Comparison of ENCODE assay signal across 10 cellular contexts in the genomic region with DNA sequence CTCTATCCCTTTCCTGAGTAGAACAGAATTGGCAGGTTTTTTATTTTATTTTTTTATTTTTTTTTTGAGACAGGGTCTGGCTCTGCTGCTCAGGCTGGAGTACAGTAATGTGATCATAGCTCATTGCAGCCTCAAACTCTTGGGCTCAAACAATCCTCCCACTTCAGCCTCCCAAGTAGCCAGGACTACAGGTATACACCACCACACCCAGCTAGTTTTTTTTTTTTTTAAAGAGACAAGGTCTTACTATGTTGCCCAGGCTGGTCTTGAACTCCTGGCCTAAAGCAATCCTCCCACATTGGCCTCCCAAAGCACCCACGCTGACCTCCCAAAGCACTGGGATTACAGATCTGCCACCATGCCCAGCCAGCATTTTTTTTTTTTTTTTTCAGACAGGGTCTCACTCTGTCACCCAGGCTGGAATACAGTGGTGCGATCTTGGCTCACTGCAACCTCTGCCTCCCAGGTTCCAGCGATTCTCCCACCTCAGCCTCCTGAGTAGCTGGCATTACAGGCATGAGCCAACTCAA. TPM values are rescaled to one million over a fixed set of nuclear protein-coding genes. Genes with fewer than 3 reads are reported as not detected.
DNase-seq lines count a peak whose midpoint lies in the region; ATAC-seq, FAIRE-seq and TF ChIP-seq lines count a peak whose summit lies in the region.
"Not testable (repeated sequence)": the region's sequence is repeated elsewhere in the genome, so short reads cannot be mapped to it uniquely, and the experiment has no call there.
"Had no signal": no experiment of that assay in that cellular context is flagged by ENCODE, and none has a peak within 500 bp of the region (broad histone marks: within the 10 kb centered on the region; RNA-seq: fewer than 3 reads in every experiment).

No MANE protein-coding gene starts in this region.

- not testable (repeated sequence) for TF ChIP-seq EP300 in K562 (IDR thresholded peaks at IDR 0.05; ENCODE audit: low read length)

- not testable (repeated sequence) for H2AFZ ChIP-seq in Karpas-422 (ENCODE audit: low read length); SU-DHL-6 (ENCODE audit: low read depth, low read length, severe bottlenecking); K562 (ENCODE audit: low read depth, low read length)

- not testable (repeated sequence) for DNase-seq in CD14-positive monocyte (ENCODE audit: low spot score); Karpas-422; activated T-cell treated with anti-CD3 and anti-CD28 coated beads, Interleukin-2, amount 50 U/mL, for 24 hours; K562 (ENCODE audit: extremely low read depth in 1 of 4, low spot score in 3 of 4); memory B cell (ENCODE audit: low spot score in 2 of 2)

- not testable (repeated sequence) for H3K9me3 Mint-ChIP-seq in CD14-positive monocyte; activated T-cell treated with anti-CD3 and anti-CD28 coated beads, Interleukin-2, amount 50 U/mL, for 24 hours; memory B cell; stimulated activated naive CD8-positive, alpha-beta T cell treated with anti-CD3 and anti-CD28 coated beads, Interleukin-15, Interleukin-2, amounts not matched to agents 100 ng/mL and 50 ng/mL, for 24 hours

- not testable (repeated sequence) for ATAC-seq in K562; memory B cell (ENCODE audit: low read depth)

- not testable (repeated sequence) for FAIRE-seq in K562 (lab: Jason Lieb, UNC)

- not testable (repeated sequence) for BruUV-seq in K562 (replicated peaks; lab: Mats Ljungman, UMichigan)

- WGBS in K562 (ENCODE audit: insufficient coverage, low coverage, missing lambda C conversion rate): 100% methylated on average over 2 of the region's 3 CpGs

- H3K4me1 Mint-ChIP-seq in CD14-positive monocyte (peaks cover 24% of the 10 kb centered on the region), memory B cell (peaks cover 20% of the 10 kb centered on the region)
- H3K4me1 Mint-ChIP-seq in activated T-cell treated with anti-CD3 and anti-CD28 coated beads, Interleukin-2, amount 50 U/mL, for 24 hours (ENCODE audit: low read depth): peaks cover 47% of the 10 kb centered on the region
- H3K4me1 Mint-ChIP-seq in stimulated activated naive CD8-positive, alpha-beta T cell treated with anti-CD3 and anti-CD28 coated beads, Interleukin-15, Interleukin-2, amounts not matched to agents 100 ng/mL and 50 ng/mL, for 24 hours (ENCODE audit: low read depth): peaks cover 60% of the 10 kb centered on the region

- H3K4me3 ChIP-seq in Karpas-422 (ENCODE audit: low read length); SU-DHL-6 (ENCODE audit: insufficient read depth, low read length, poor library complexity, severe bottlenecking); K562: not testable (repeated sequence)

- CTCF ChIA-PET in K562 (lab: Yijun Ruan, JAX; ENCODE audit: low intra/inter-chr PET ratio): not testable (repeated sequence)

- H3K4me2 ChIP-seq in Karpas-422 (ENCODE audit: low read depth, low read length, poor library complexity, severe bottlenecking) (peak overlapping the region; percentile 39), SU-DHL-6 (ENCODE audit: low read depth, low read length, poor library complexity, severe bottlenecking) (peak overlapping the region; percentile 11)
- H3K4me2 ChIP-seq in K562 (ENCODE audit: insufficient read depth, low read length): not testable (repeated sequence)

- H3K27ac Mint-ChIP-seq in CD14-positive monocyte: peak overlapping the region in 6 of 7 donors; percentile 23 to 82 (median 48)
- H3K27ac Mint-ChIP-seq in activated T-cell treated with anti-CD3 and anti-CD28 coated beads, Interleukin-2, amount 50 U/mL, for 24 hours: peak overlapping the region; percentile 75
- not testable (repeated sequence) for H3K27ac Mint-ChIP-seq in memory B cell
- peak overlapping the region; percentile 74 for H3K27ac Mint-ChIP-seq in stimulated activated naive CD8-positive, alpha-beta T cell treated with anti-CD3 and anti-CD28 coated beads, Interleukin-15, Interleukin-2, amounts not matched to agents 100 ng/mL and 50 ng/mL, for 24 hours

- H3K27ac ChIP-seq in Karpas-422 (ENCODE audit: low read length) (peak overlapping the region; percentile 63), SU-DHL-6 (ENCODE audit: low read depth, low read length) (peak overlapping the region; percentile 12; the same call in 1 of the 2 replicates)
- not testable (repeated sequence) for H3K27ac ChIP-seq in K562 (ENCODE audit: extremely low read depth, low read depth, low read length)

- not testable (repeated sequence) for TF ChIP-seq POLR2A in K562 (conservative IDR thresholded peaks at IDR 0.05)

- H3K79me2 ChIP-seq in Karpas-422 (ENCODE audit: low read length): peaks cover 57% of the 10 kb centered on the region
- H3K79me2 ChIP-seq in SU-DHL-6 (ENCODE audit: insufficient read depth, low read length): peaks cover 50% of the 10 kb centered on the region
- peaks cover 40% of the 10 kb centered on the region for H3K79me2 ChIP-seq in K562 (ENCODE audit: control insufficient read depth, insufficient read depth, low read length)

- H3K4me1 ChIP-seq in Karpas-422 (ENCODE audit: low read length) (peaks cover 29% of the 10 kb centered on the region), K562 (replicated peaks in 1 of 2; ENCODE audit: control insufficient read depth in 2 of 2, insufficient read depth in 2 of 2, low read length in 2 of 2) (peaks cover 7 to 11% of the 10 kb centered on the region in 2 experiments; a peak in 2 of 5 replicates)

- intact Hi-C loops in CD14-positive monocyte (cut with micrococcal nuclease): loop anchor here in 1 of 2 donors (5.0 kb wide), 1 partner anchor 38 kb away; a partner anchor contains a TSS
- intact Hi-C loops in K562 (cut with micrococcal nuclease): not testable (repeated sequence)

- not testable (repeated sequence) for H3K9me2 ChIP-seq in Karpas-422 (replicated peaks; ENCODE audit: insufficient read depth, low read length); SU-DHL-6 (replicated peaks; ENCODE audit: insufficient read depth, low read length)

- not testable (repeated sequence) for H3K9me1 ChIP-seq in K562 (ENCODE audit: control insufficient read depth, insufficient read depth, low read length)

- POLR2A ChIA-PET in K562 (lab: Yijun Ruan, JAX): interaction anchor here (0.6 to 1.5 kb wide), 3 partner anchors 9 to 433 kb away, joined by 4 to 6 read pairs (median 4); a partner anchor contains a TSS

- not testable (repeated sequence) for H3K9me3 ChIP-seq in Karpas-422 (ENCODE audit: low read length); SU-DHL-6 (ENCODE audit: insufficient read depth, low read length); K562 (replicated peaks; ENCODE audit: control insufficient read depth, insufficient read depth, low read depth, low read length)

- H3K27me3 ChIP-seq in Karpas-422 (ENCODE audit: low read length); SU-DHL-6 (ENCODE audit: low read length); K562 (ENCODE audit: control insufficient read depth in 2 of 2, insufficient read depth in 2 of 2, low read length in 2 of 2): not testable (repeated sequence)

- not testable (repeated sequence) for H4K20me1 ChIP-seq in Karpas-422 (ENCODE audit: insufficient read depth, low read depth, low read length); SU-DHL-6 (ENCODE audit: low read depth, low read length); K562 (replicated peaks; ENCODE audit: control insufficient read depth, insufficient read depth, low read length)

- in situ Hi-C loops in K562 (cut with MboI): not testable (repeated sequence)

- not testable (repeated sequence) for TF ChIP-seq CTCF in CD14-positive monocyte (IDR thresholded peaks at IDR 0.05); SU-DHL-6 (IDR thresholded peaks at IDR 0.05; ENCODE audit: insufficient read depth, low read length, poor library complexity, severe bottlenecking); K562 (IDR thresholded peaks at IDR 0.05 in 2 of 3, conservative IDR thresholded peaks at IDR 0.05 in 1 of 3; ENCODE audit: insufficient read depth in 2 of 3, low read depth in 1 of 3, low read length in 3 of 3)

- not testable (repeated sequence) for H3K4me3 Mint-ChIP-seq in CD14-positive monocyte; activated T-cell treated with anti-CD3 and anti-CD28 coated beads, Interleukin-2, amount 50 U/mL, for 24 hours; stimulated activated naive CD8-positive, alpha-beta T cell treated with anti-CD3 and anti-CD28 coated beads, Interleukin-15, Interleukin-2, amounts not matched to agents 100 ng/mL and 50 ng/mL, for 24 hours
- H3K4me3 Mint-ChIP-seq in memory B cell: peak overlapping the region; percentile 47

- not testable (repeated sequence) for H3K27me3 Mint-ChIP-seq in CD14-positive monocyte (ENCODE audit: low read depth in 3 of 3); activated T-cell treated with anti-CD3 and anti-CD28 coated beads, Interleukin-2, amount 50 U/mL, for 24 hours; memory B cell; stimulated activated naive CD8-positive, alpha-beta T cell treated with anti-CD3 and anti-CD28 coated beads, Interleukin-15, Interleukin-2, amounts not matched to agents 100 ng/mL and 50 ng/mL, for 24 hours

- not testable (repeated sequence) for TF ChIP-seq RAD21 in K562 (CRISPR knock-in tag; conservative IDR thresholded peaks at IDR 0.05 in 1 of 2, IDR thresholded peaks at IDR 0.05 in 1 of 2)

- H3K9ac ChIP-seq in Karpas-422 (ENCODE audit: low read length); SU-DHL-6 (ENCODE audit: low read length); K562 (ENCODE audit: insufficient read depth in 1 of 2, low read depth in 2 of 2, low read length in 2 of 2): not testable (repeated sequence)

- peaks cover 25% of the 10 kb centered on the region for H3F3A ChIP-seq in SU-DHL-6 (ENCODE audit: insufficient read depth)

- peaks cover 16 to 17% of the 10 kb centered on the region in 2 donors for H3K36me3 Mint-ChIP-seq in CD14-positive monocyte
- peaks cover 74% of the 10 kb centered on the region for H3K36me3 Mint-ChIP-seq in activated T-cell treated with anti-CD3 and anti-CD28 coated beads, Interleukin-2, amount 50 U/mL, for 24 hours (ENCODE audit: low read depth)
- H3K36me3 Mint-ChIP-seq in memory B cell: not testable (repeated sequence)
- peaks cover 40% of the 10 kb centered on the region for H3K36me3 Mint-ChIP-seq in stimulated activated naive CD8-positive, alpha-beta T cell treated with anti-CD3 and anti-CD28 coated beads, Interleukin-15, Interleukin-2, amounts not matched to agents 100 ng/mL and 50 ng/mL, for 24 hours (ENCODE audit: low read depth)

- H3K36me3 ChIP-seq in Karpas-422 (ENCODE audit: insufficient read depth, low read length) (peaks cover 37% of the 10 kb centered on the region), SU-DHL-6 (ENCODE audit: low read length) (peaks cover 26% of the 10 kb centered on the region), K562 (ENCODE audit: control insufficient read depth, insufficient read depth, low read length) (peaks cover 54% of the 10 kb centered on the region)

RNA-seq across cellular contexts. Expression of a gene that starts 4.6 kb away (rescaled TPM):
- polyA plus RNA-seq in CD14-positive monocyte: 1 to 10 TPM; 1.9 to 2.2 TPM
- 34.2 and 59.6 TPM in 2 replicates for total RNA-seq in Karpas-422 (2014; rRNA removed; shearing (Covaris generic); ENCODE audit: low replicate concordance)
- 49.5 and 114 TPM in 2 replicates for total RNA-seq in K562 (2011; cell fraction: chromatin; rRNA removed; ENCODE audit: low replicate concordance)
- total RNA-seq in K562 (2011; cell fraction: nucleolus; rRNA removed): 43.7 and 48.6 TPM in 2 replicates
- 111 and 176 TPM in 2 replicates for total RNA-seq in K562 (2011; cell fraction: nucleoplasm; rRNA removed)
- 28.5 and 31.3 TPM in 2 replicates for total RNA-seq in K562 (2014; rRNA removed)
- total RNA-seq in K562 (2014; rRNA removed; fragmentation: Illumina TruSeq; extraction: Trizol): 44.5 and 51.5 TPM in 2 replicates
- 37.7 and 40.9 TPM in 2 replicates for total RNA-seq in K562 (2015; rRNA removed; fragmentation: Illumina TruSeq; extraction: Trizol)
- total RNA-seq in K562 (2021): 57.0 and 59.0 TPM in 2 replicates
- polyA plus RNA-seq in K562 (2011; rRNA removed): 69.7 and 82.2 TPM in 2 replicates
- polyA plus RNA-seq in K562 (2011; cell fraction: cytosol; rRNA removed): 21.7 and 47.5 TPM in 2 replicates
- polyA plus RNA-seq in K562 (2011; cell fraction: nucleus; rRNA removed): 80.6 and 125 TPM in 2 replicates
- 29.7 and 36.7 TPM in 2 replicates for polyA plus RNA-seq in K562 (2012)
- polyA plus RNA-seq in K562 (2014; fragmentation: Illumina TruSeq; extraction: Trizol): 45.7 and 51.5 TPM in 2 replicates
- 10 to 100 TPM in 1 of 2 experiments, 1 to 10 TPM in 1; 9.5 to 15.6 TPM for polyA plus RNA-seq in K562 (2014; fragmentation: Nextera tagmentation; extraction: Ambion mirVana)
- polyA plus RNA-seq in K562 (2014; rRNA removed): 41.2 and 41.3 TPM in 2 replicates
- polyA minus RNA-seq in K562 (2011; rRNA and poly(A)+ RNA removed): 69.8 and 75.3 TPM in 2 replicates
- polyA minus RNA-seq in K562 (2011; cell fraction: cytosol; rRNA and poly(A)+ RNA removed): 21.9 and 24.2 TPM in 2 replicates
- 20.1 and 35.0 TPM in 2 replicates for polyA minus RNA-seq in K562 (2011; cell fraction: nucleus; rRNA and poly(A)+ RNA removed)

RNA-seq across cellular contexts. Expression of a gene that starts 14.9 kb away (rescaled TPM):
- polyA plus RNA-seq in CD14-positive monocyte (1 to 10 TPM in 1 of 2 donors, under 1 TPM in 1; 1.00 to 2.7 TPM), K562 (2011; rRNA removed) (25.8 and 30.9 TPM in 2 replicates), K562 (2014; fragmentation: Illumina TruSeq; extraction: Trizol) (20.4 and 30.2 TPM in 2 replicates), K562 (2014; fragmentation: Nextera tagmentation; extraction: Ambion mirVana) (under 1 TPM; 0.45 to 0.52 TPM), K562 (2014; rRNA removed) (30.4 and 40.9 TPM in 2 replicates)
- total RNA-seq in Karpas-422 (2014; rRNA removed; shearing (Covaris generic); ENCODE audit: low replicate concordance): 19.4 and 38.0 TPM in 2 replicates
- 43.5 and 96.8 TPM in 2 replicates for total RNA-seq in K562 (2011; cell fraction: chromatin; rRNA removed; ENCODE audit: low replicate concordance)
- 51.2 and 57.5 TPM in 2 replicates for total RNA-seq in K562 (2011; cell fraction: nucleolus; rRNA removed)
- total RNA-seq in K562 (2011; cell fraction: nucleoplasm; rRNA removed): 40.4 and 43.3 TPM in 2 replicates
- total RNA-seq in K562 (2014; rRNA removed) (32.0 and 32.8 TPM in 2 replicates), K562 (2014; rRNA removed; fragmentation: Illumina TruSeq; extraction: Trizol) (11.8 and 14.2 TPM in 2 replicates), K562 (2015; rRNA removed; fragmentation: Illumina TruSeq; extraction: Trizol) (16.9 and 18.8 TPM in 2 replicates), K562 (2021) (23.4 and 36.0 TPM in 2 replicates)
- 26.8 and 51.9 TPM in 2 replicates for polyA plus RNA-seq in K562 (2011; cell fraction: cytosol; rRNA removed)
- 53.7 and 85.9 TPM in 2 replicates for polyA plus RNA-seq in K562 (2011; cell fraction: nucleus; rRNA removed)
- polyA plus RNA-seq in K562 (2012): 23.3 and 27.5 TPM in 2 replicates
- 13.8 and 22.0 TPM in 2 replicates for polyA minus RNA-seq in K562 (2011; rRNA and poly(A)+ RNA removed)
- polyA minus RNA-seq in K562 (2011; cell fraction: cytosol; rRNA and poly(A)+ RNA removed): 16.5 and 18.6 TPM in 2 replicates
- 14.9 and 18.6 TPM in 2 replicates for polyA minus RNA-seq in K562 (2011; cell fraction: nucleus; rRNA and poly(A)+ RNA removed)

RNA-seq across cellular contexts. Expression of a gene that starts 24.1 kb away (rescaled TPM):
- polyA plus RNA-seq in CD14-positive monocyte (1 to 10 TPM in 1 of 2 donors, under 1 TPM in 1; 0.22 to 1.3 TPM), K562 (2011; rRNA removed) (0.14 and 0.18 TPM in 2 replicates), K562 (2014; fragmentation: Illumina TruSeq; extraction: Trizol) (0.03 and 0.54 TPM in 2 replicates), K562 (2014; fragmentation: Nextera tagmentation; extraction: Ambion mirVana) (not detected), K562 (2014; rRNA removed) (0.08 and 0.20 TPM in 2 replicates)
- total RNA-seq in Karpas-422 (2014; rRNA removed; shearing (Covaris generic); ENCODE audit: low replicate concordance): 0.11 and 3.8 TPM in 2 replicates
- total RNA-seq in K562 (2011; cell fraction: chromatin; rRNA removed; ENCODE audit: low replicate concordance): 0.35 and 1.0 TPM in 2 replicates
- 0.79 and 1.5 TPM in 2 replicates for total RNA-seq in K562 (2011; cell fraction: nucleolus; rRNA removed)
- total RNA-seq in K562 (2011; cell fraction: nucleoplasm; rRNA removed): 0.51 and 0.99 TPM in 2 replicates
- total RNA-seq in K562 (2014; rRNA removed) (0.08 and 0.09 TPM in 2 replicates), K562 (2014; rRNA removed; fragmentation: Illumina TruSeq; extraction: Trizol) (0.06 and 0.29 TPM in 2 replicates), K562 (2015; rRNA removed; fragmentation: Illumina TruSeq; extraction: Trizol) (0.08 and 0.14 TPM in 2 replicates), K562 (2021) (0.18 and 0.29 TPM in 2 replicates)
- polyA plus RNA-seq in K562 (2011; cell fraction: cytosol; rRNA removed): 0.03 TPM in 1 of 2 replicates, not detected in the other
- polyA plus RNA-seq in K562 (2011; cell fraction: nucleus; rRNA removed): 0.23 and 0.91 TPM in 2 replicates
- 0.08 and 0.11 TPM in 2 replicates for polyA plus RNA-seq in K562 (2012)
- polyA minus RNA-seq in K562 (2011; rRNA and poly(A)+ RNA removed): 0.06 TPM in 1 of 2 replicates, not detected in the other
- not detected in 2 replicates for polyA minus RNA-seq in K562 (2011; cell fraction: cytosol; rRNA and poly(A)+ RNA removed)
- 0.13 and 1.1 TPM in 2 replicates for polyA minus RNA-seq in K562 (2011; cell fraction: nucleus; rRNA and poly(A)+ RNA removed)
- total RNA-seq: PC-9 had no signal
- polyA plus RNA-seq: CD4-positive, alpha-beta memory T cell; SK-N-SH had no signal

RNA-seq across cellular contexts. Expression of a gene that starts 37.2 kb away (rescaled TPM):
- polyA plus RNA-seq in CD14-positive monocyte (100 to 1,000 TPM; 132 to 154 TPM), K562 (2011; rRNA removed) (40.1 and 60.0 TPM in 2 replicates), K562 (2014; fragmentation: Illumina TruSeq; extraction: Trizol) (48.2 and 49.5 TPM in 2 replicates), K562 (2014; fragmentation: Nextera tagmentation; extraction: Ambion mirVana) (1 to 10 TPM; 2.4 to 4.3 TPM), K562 (2014; rRNA removed) (37.9 and 38.4 TPM in 2 replicates)
- 116 and 140 TPM in 2 replicates for total RNA-seq in Karpas-422 (2014; rRNA removed; shearing (Covaris generic); ENCODE audit: low replicate concordance)
- total RNA-seq in K562 (2011; cell fraction: chromatin; rRNA removed; ENCODE audit: low replicate concordance): 105 and 231 TPM in 2 replicates
- 112 and 138 TPM in 2 replicates for total RNA-seq in K562 (2011; cell fraction: nucleolus; rRNA removed)
- total RNA-seq in K562 (2011; cell fraction: nucleoplasm; rRNA removed): 110 and 156 TPM in 2 replicates
- total RNA-seq in K562 (2014; rRNA removed) (20.8 and 28.2 TPM in 2 replicates), K562 (2014; rRNA removed; fragmentation: Illumina TruSeq; extraction: Trizol) (17.1 and 18.6 TPM in 2 replicates), K562 (2015; rRNA removed; fragmentation: Illumina TruSeq; extraction: Trizol) (24.9 and 26.5 TPM in 2 replicates), K562 (2021) (32.7 and 38.4 TPM in 2 replicates)
- 48.3 and 61.6 TPM in 2 replicates for polyA plus RNA-seq in K562 (2011; cell fraction: cytosol; rRNA removed)
- 178 and 185 TPM in 2 replicates for polyA plus RNA-seq in K562 (2011; cell fraction: nucleus; rRNA removed)
- 44.3 and 71.7 TPM in 2 replicates for polyA plus RNA-seq in K562 (2012)
- 25.6 and 31.5 TPM in 2 replicates for polyA minus RNA-seq in K562 (2011; rRNA and poly(A)+ RNA removed)
- polyA minus RNA-seq in K562 (2011; cell fraction: cytosol; rRNA and poly(A)+ RNA removed): 18.7 and 19.9 TPM in 2 replicates
- polyA minus RNA-seq in K562 (2011; cell fraction: nucleus; rRNA and poly(A)+ RNA removed): 30.0 and 42.1 TPM in 2 replicates

RNA-seq across cellular contexts. Expression of a gene that starts 54.3 kb away (rescaled TPM):
- polyA plus RNA-seq in CD14-positive monocyte: 10 to 100 TPM in 1 of 2 donors, 1 to 10 TPM in 1; 5.5 to 10.5 TPM
- 0.56 and 3.1 TPM in 2 replicates for total RNA-seq in Karpas-422 (2014; rRNA removed; shearing (Covaris generic); ENCODE audit: low replicate concordance)
- 2.3 and 6.7 TPM in 2 replicates for total RNA-seq in K562 (2011; cell fraction: chromatin; rRNA removed; ENCODE audit: low replicate concordance)
- total RNA-seq in K562 (2011; cell fraction: nucleolus; rRNA removed): 1.8 and 3.5 TPM in 2 replicates
- 2.2 and 5.4 TPM in 2 replicates for total RNA-seq in K562 (2011; cell fraction: nucleoplasm; rRNA removed)
- total RNA-seq in K562 (2014; rRNA removed): 0.18 and 0.29 TPM in 2 replicates
- 0.03 and 0.04 TPM in 2 replicates for total RNA-seq in K562 (2014; rRNA removed; fragmentation: Illumina TruSeq; extraction: Trizol)
- total RNA-seq in K562 (2015; rRNA removed; fragmentation: Illumina TruSeq; extraction: Trizol): 0.11 and 0.36 TPM in 2 replicates
- total RNA-seq in K562 (2021): 0.64 and 1.1 TPM in 2 replicates
- polyA plus RNA-seq in K562 (2011; rRNA removed): 0.28 and 0.45 TPM in 2 replicates
- polyA plus RNA-seq in K562 (2011; cell fraction: cytosol; rRNA removed): 0.27 and 0.66 TPM in 2 replicates
- polyA plus RNA-seq in K562 (2011; cell fraction: nucleus; rRNA removed): 1.5 and 1.9 TPM in 2 replicates
- 0.33 and 1.8 TPM in 2 replicates for polyA plus RNA-seq in K562 (2012)
- 0.13 and 0.15 TPM in 2 replicates for polyA plus RNA-seq in K562 (2014; fragmentation: Illumina TruSeq; extraction: Trizol)
- not detected for polyA plus RNA-seq in K562 (2014; fragmentation: Nextera tagmentation; extraction: Ambion mirVana)
- polyA plus RNA-seq in K562 (2014; rRNA removed): 0.19 and 0.45 TPM in 2 replicates
- 1.9 and 2.0 TPM in 2 replicates for polyA minus RNA-seq in K562 (2011; rRNA and poly(A)+ RNA removed)
- 2.4 and 4.2 TPM in 2 replicates for polyA minus RNA-seq in K562 (2011; cell fraction: cytosol; rRNA and poly(A)+ RNA removed)
- 0.40 and 2.8 TPM in 2 replicates for polyA minus RNA-seq in K562 (2011; cell fraction: nucleus; rRNA and poly(A)+ RNA removed)
